ENCODE assay signal across 17 cellular contexts in the genomic region with DNA sequence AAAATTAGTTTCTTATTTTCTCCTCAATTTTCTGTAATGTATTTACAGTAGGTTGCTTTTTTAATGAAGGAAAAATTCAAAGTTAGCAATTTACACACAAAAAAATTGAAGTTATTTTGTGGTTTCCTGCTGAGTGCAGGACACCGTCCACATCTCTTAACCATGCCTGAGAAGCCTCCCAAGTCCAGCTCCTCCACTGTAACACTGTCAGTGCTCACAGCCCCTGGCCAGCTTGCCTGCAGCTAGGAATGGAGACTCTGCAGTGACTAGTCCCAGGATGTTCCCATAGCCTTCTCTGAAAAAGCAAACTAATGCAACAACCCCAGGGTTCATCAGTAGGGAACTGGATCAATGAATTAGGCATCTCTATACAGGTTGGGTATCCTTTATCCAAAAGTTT. TPM values are rescaled to one million over a fixed set of nuclear protein-coding genes. Genes with fewer than 3 reads are reported as not detected.
DNase-seq lines count a peak whose midpoint lies in the region; ATAC-seq and TF ChIP-seq lines count a peak whose summit lies in the region.
"Had no signal": no experiment of that assay in that cellular context is flagged by ENCODE, and none has a peak within 500 bp of the region (broad histone marks: within the 10 kb centered on the region; RNA-seq: fewer than 3 reads in every experiment).

No MANE protein-coding gene starts in this region.

- H4K20me1 ChIP-seq in IMR-90 (ENCODE audit: insufficient read depth, low read length) (peaks cover 12% of the 10 kb centered on the region; the same call in 1 of the 2 replicates), osteoblast (ENCODE audit: insufficient read depth, low read length) (peaks cover 4% of the 10 kb centered on the region), MM.1S (ENCODE audit: insufficient read depth, low read length) (no peaks in the 10 kb centered on the region)

- in situ Hi-C loops in IMR-90 (cut with MboI; ENCODE audit: low sequenced_read_pairs) = no loop called here

- DNase-seq in AG20443 (ENCODE audit: low spot score) (peak; percentile 54), IMR-90 (no peak), hepatic stellate cell (ENCODE audit: low spot score) (peak; percentile 61), osteoblast (ENCODE audit: insufficient read length, low spot score, missing footprints) (peak; percentile 27), DMS53 (lab: John Stamatoyannopoulos, UW) (no peak), GM10266 (ENCODE audit: extremely low spot score) (no peak), RWPE1 (ENCODE audit: low spot score) (no peak), MM.1S (no peak)
- DNase-seq: ACHN; Caco-2; CD8-positive, alpha-beta memory T cell had no signal

- no peak overlapping the region for H3K14ac ChIP-seq in IMR-90 (replicated peaks; ENCODE audit: low read depth, low read length)

- H4K5ac ChIP-seq in IMR-90 (ENCODE audit: low read depth, low read length) = no peak overlapping the region

- no peaks in the 10 kb centered on the region for H3K9me2 ChIP-seq in MM.1S (replicated peaks; ENCODE audit: insufficient read depth, low read length)

- H3K18ac ChIP-seq in IMR-90 (ENCODE audit: low read depth, low read length) = no peak overlapping the region

- TF ChIP-seq POLR2A in IMR-90 (IDR thresholded peaks at IDR 0.05; ENCODE audit: low read depth, low read length) = no peak

- H3K4me1 ChIP-seq in IMR-90 (ENCODE audit: control insufficient read depth, insufficient read depth, low read length) = peaks cover 9% of the 10 kb centered on the region
- H3K4me1 ChIP-seq in osteoblast (ENCODE audit: insufficient read depth, low read length) = no peaks in the 10 kb centered on the region
- H3K4me1 ChIP-seq in MM.1S (ENCODE audit: low read length) = no peaks in the 10 kb centered on the region
- H3K4me1 ChIP-seq: Caco-2 had no signal

- no peaks in the 10 kb centered on the region for H3K79me2 ChIP-seq in osteoblast (ENCODE audit: insufficient read depth, low read length)
- no peaks in the 10 kb centered on the region for H3K79me2 ChIP-seq in MM.1S (ENCODE audit: low read length)

- H2AK5ac ChIP-seq in IMR-90 (ENCODE audit: low read depth, low read length) = peak overlapping the region; percentile 20; the same call in 1 of the 2 replicates

- POLR2A ChIA-PET in IMR-90 (lab: Charles Lee; ENCODE audit: unreplicated experiment) = no interaction called here
- POLR2A ChIA-PET in RWPE1 (lab: Yijun Ruan, JAX; ENCODE audit: low non-redundant PET) = no interaction called here

- H3K4me2 ChIP-seq in IMR-90 (ENCODE audit: low read depth, low read length) (no peak overlapping the region), osteoblast (ENCODE audit: insufficient read depth, low read length) (no peak overlapping the region), MM.1S (ENCODE audit: low read depth, low read length) (no peak overlapping the region)

- H3K27me3 ChIP-seq in IMR-90 (ENCODE audit: control insufficient read depth, insufficient read depth, low read length) = no peaks in the 10 kb centered on the region
- no peaks in the 10 kb centered on the region for H3K27me3 ChIP-seq in osteoblast (ENCODE audit: insufficient read depth, low read length)
- no peaks in the 10 kb centered on the region for H3K27me3 ChIP-seq in MM.1S (replicated peaks; ENCODE audit: insufficient read depth, low read length)

- H3K4me3 ChIP-seq in IMR-90 (ENCODE audit: insufficient read depth, low read depth, low read length) (no peak overlapping the region), osteoblast (ENCODE audit: insufficient read depth, low read length) (no peak overlapping the region), MM.1S (ENCODE audit: low read length) (no peak overlapping the region)

- H3K4ac ChIP-seq in IMR-90 (ENCODE audit: low read depth, low read length) = 0 out of 2 replicates have a peak overlapping the region, but pooled peaks have one; percentile 27

- no peak overlapping the region; the same call in 2 of the 3 replicates for H2BK15ac ChIP-seq in IMR-90 (ENCODE audit: low read depth, low read length)

- H3K36me3 ChIP-seq in IMR-90 (ENCODE audit: control insufficient read depth, insufficient read depth, low read length) (peaks cover 7% of the 10 kb centered on the region), osteoblast (ENCODE audit: insufficient read depth, low read length) (peaks cover 8% of the 10 kb centered on the region), MM.1S (replicated peaks; ENCODE audit: insufficient read depth, low read length) (no peaks in the 10 kb centered on the region)

- H2AFZ ChIP-seq in IMR-90 (replicated peaks; ENCODE audit: low read length, poor library complexity) (no peak overlapping the region), osteoblast (ENCODE audit: low read length) (no peak overlapping the region), MM.1S (ENCODE audit: low read length) (no peak overlapping the region)

- BruUV-seq in IMR-90 (replicated peaks; lab: Mats Ljungman, UMichigan) = no TSS peak

- H3K56ac ChIP-seq in IMR-90 (ENCODE audit: extremely low read depth, insufficient read depth, low read length) = no peak overlapping the region

- peak overlapping the region; percentile 31 for H2AK9ac ChIP-seq in IMR-90 (replicated peaks; ENCODE audit: low read depth, low read length, poor library complexity)

- TF ChIP-seq RAD21 in IMR-90 (IDR thresholded peaks at IDR 0.05; ENCODE audit: low read length) = no peak

- H3K9me1 ChIP-seq in IMR-90 (ENCODE audit: insufficient read depth, low read length) = peaks cover 16% of the 10 kb centered on the region; the same call in 1 of the 2 replicates

- H3K9ac ChIP-seq in IMR-90 (ENCODE audit: low read depth, low read length) (no peak overlapping the region), MM.1S (ENCODE audit: low read length) (no peak overlapping the region)

- H3K27ac ChIP-seq in IMR-90 (ENCODE audit: insufficient read depth, low read length) = no peak overlapping the region
- H3K27ac ChIP-seq in osteoblast (ENCODE audit: low read depth, low read length) = no peak overlapping the region
- no peak overlapping the region for H3K27ac ChIP-seq in RWPE1
- no peak overlapping the region for H3K27ac ChIP-seq in MM.1S (ENCODE audit: low read length)

- no peak overlapping the region for H3K23ac ChIP-seq in IMR-90 (ENCODE audit: low read depth, low read length)

- H3K9me3 ChIP-seq in IMR-90 (ENCODE audit: control insufficient read depth, insufficient read depth, low read length) = no peaks in the 10 kb centered on the region
- H3K9me3 ChIP-seq in osteoblast (ENCODE audit: low read depth, low read length) = no peaks in the 10 kb centered on the region
- H3K9me3 ChIP-seq in MM.1S (replicated peaks; ENCODE audit: insufficient read depth, low read length) = no peaks in the 10 kb centered on the region
- H3K9me3 ChIP-seq: Caco-2 had no signal

- peak; percentile 40; the same call in 1 of the 2 replicates for ATAC-seq in IMR-90 (ENCODE audit: low read depth)
- ATAC-seq: HCT116 had no signal

- H2BK5ac ChIP-seq in IMR-90 (ENCODE audit: low read depth, low read length, poor library complexity, severe bottlenecking) = no peak overlapping the region

- H4K8ac ChIP-seq in IMR-90 (ENCODE audit: low read depth in 2 of 2, low read length in 2 of 2) = no peak overlapping the region

- H2BK20ac ChIP-seq in IMR-90 (ENCODE audit: low read depth, low read length) = no peak overlapping the region

- no peaks in the 10 kb centered on the region; a peak in 1 of 4 replicates for H3K79me1 ChIP-seq in IMR-90 (ENCODE audit: low read depth in 1 of 2, low read length in 2 of 2)

- H4K91ac ChIP-seq in IMR-90 (ENCODE audit: insufficient read depth, low read depth, low read length) = no peak overlapping the region

- WGBS in IMR-90 (ENCODE audit: extremely low coverage in 2 of 2, insufficient read length in 1 of 2), 2 experiments = no CpG with 5 or more reads among the region's 1 CpG

- peak overlapping the region; percentile 9; the same call in 1 of the 2 replicates for H2BK120ac ChIP-seq in IMR-90 (ENCODE audit: low read depth, low read length)

- no peaks in the 10 kb centered on the region for H3F3A ChIP-seq in MM.1S (ENCODE audit: insufficient read depth, low read length)

- intact Hi-C loops in IMR-90 (cut with micrococcal nuclease) = no loop called here

- dilution Hi-C loops in IMR-90 (cut with HindIII; ENCODE audit: low sequenced_read_pairs, unreplicated experiment) = no loop called here

- TF ChIP-seq CTCF in IMR-90 (conservative IDR thresholded peaks at IDR 0.05; ENCODE audit: low read depth, low read length) (no peak), osteoblast (IDR thresholded peaks at IDR 0.05; ENCODE audit: extremely low read depth, low read depth, low read length) (no peak), GM10266 (IDR thresholded peaks at IDR 0.05; ENCODE audit: control insufficient read depth, insufficient read depth, low read depth, missing control alignments) (no peak), RWPE1 (conservative IDR thresholded peaks at IDR 0.05; ENCODE audit: low read depth) (no peak), MM.1S (IDR thresholded peaks at IDR 0.05; ENCODE audit: low read length) (no peak)

- CTCF ChIA-PET in IMR-90 (lab: Yijun Ruan, JAX) (interaction anchor here (1.7 kb wide), 1 partner anchor 19 kb away, joined by 7 read pairs; no protein-coding TSS in a partner anchor), RWPE1 (lab: Yijun Ruan, JAX) (interaction anchor here (0.6 kb wide), 1 partner anchor 22 kb away, joined by 4 read pairs; no protein-coding TSS in a partner anchor)

TF ChIP-seq in IMR-90, 13 proteins besides CTCF, POLR2A, EP300 and RAD21 (continues in another document):
- TF ChIP-seq ELK1 (IDR thresholded peaks at IDR 0.05; ENCODE audit: borderline replicate concordance, low read depth, low read length) (no peak), CHD1 (IDR thresholded peaks at IDR 0.05; ENCODE audit: low read depth, low read length) (no peak), FOS (IDR thresholded peaks at IDR 0.05; ENCODE audit: low read depth, low read length) (no peak), MAFK (IDR thresholded peaks at IDR 0.05; ENCODE audit: low read depth, low read length) (no peak), BHLHE40 (IDR thresholded peaks at IDR 0.05; ENCODE audit: low read depth, low read length) (no peak), NFE2L2 (IDR thresholded peaks at IDR 0.05; ENCODE audit: low read depth, low read length) (no peak), MXI1 (IDR thresholded peaks at IDR 0.05; ENCODE audit: borderline replicate concordance, low read depth, low read length) (no peak)

RNA-seq across cellular contexts. Expression of gene A3GALT2, which starts 3.5 kb away (rescaled TPM):
- total RNA-seq in IMR-90 (2012; rRNA removed) (not detected in 2 replicates), osteoblast (under 0.01 TPM in 1 of 2 replicates, not detected in the other)
- polyA plus RNA-seq in IMR-90 (2012; rRNA removed) = not detected in 2 replicates
- polyA plus RNA-seq in IMR-90 (2012; cell fraction: cytosol; rRNA removed) = not detected in 2 replicates
- 0.23 and 1.2 TPM in 2 replicates for polyA plus RNA-seq in IMR-90 (2012; cell fraction: nucleus; rRNA removed; ENCODE audit: low replicate concordance)
- total RNA-seq: A172; Caco-2; CD8-positive, alpha-beta memory T cell; G401; HT1080 had no signal
- polyA plus RNA-seq: BJ; CD14-positive monocyte; CD8-positive, alpha-beta memory T cell had no signal

Comparison
In these comparisons a context has a peak if more than half of its experiments do, and no peak if none do; other contexts are left out.
1. DNase-seq: peak in AG20443 (single experiment), hepatic stellate cell (single experiment) and osteoblast (single experiment); none in IMR-90 (single experiment), DMS53 (single experiment), GM10266 (single experiment), RWPE1 (single experiment) and MM.1S (single experiment).